In the genomic region with DNA sequence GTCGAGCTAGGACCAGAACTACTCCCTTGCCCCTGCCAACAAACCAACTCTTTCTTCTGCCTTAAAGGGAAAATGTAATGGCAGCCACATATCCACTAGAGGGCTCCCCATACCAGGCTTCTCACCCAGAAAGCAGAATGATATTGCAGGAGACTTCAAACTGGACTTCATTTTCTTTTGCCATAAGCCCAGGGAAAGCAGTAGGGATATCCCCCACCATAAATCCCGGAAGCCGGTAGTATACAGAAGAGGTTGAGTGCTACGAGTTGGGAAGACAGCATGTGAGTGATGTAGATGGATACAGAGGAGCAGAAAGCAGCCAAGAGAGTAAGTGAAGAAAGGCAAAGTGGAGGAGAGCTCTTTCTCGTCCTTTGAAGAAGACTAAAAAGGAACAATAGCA, we compare ENCODE assay signal across 8 cellular contexts. TPM values are rescaled to one million over a fixed set of nuclear protein-coding genes. Genes with fewer than 3 reads are reported as not detected.
DNase-seq lines count a peak whose midpoint lies in the region; ATAC-seq and TF ChIP-seq lines count a peak whose summit lies in the region.

No MANE protein-coding gene starts in this region.

- DNase-seq in GM10266 (ENCODE audit: extremely low spot score): peak; percentile 80
- DNase-seq in NCI-H1417 (lab: John Stamatoyannopoulos, UW): peak; percentile 57 to 83 (median 65)
- peak; percentile 82 for DNase-seq in SKM-1 treated with dmso at 0.1 percent for 144 hours (lab: John Stamatoyannopoulos, UW; ENCODE audit: unreplicated experiment)
- DNase-seq in amniotic epithelial cell (ENCODE audit: low read depth): peak; percentile 86
- DNase-seq in left cardiac atrium: peak; percentile 37
- DNase-seq in renal cortical epithelial cell (ENCODE audit: low read depth): peak; percentile 78

- intact Hi-C loops in left cardiac atrium (cut with DNase I): loop anchor here (1.0 to 10.0 kb wide), 4 partner anchors 156 to 258 kb away; no protein-coding TSS in a partner anchor

- ATAC-seq in left cardiac atrium (peak; percentile 88 to 91), GM21576 (IDR thresholded peaks at IDR 0.05; ENCODE audit: unreplicated experiment) (no peak), GM21423 (IDR thresholded peaks at IDR 0.05; ENCODE audit: unreplicated experiment) (no peak)

- TF ChIP-seq CTCF in GM10266 (IDR thresholded peaks at IDR 0.05; ENCODE audit: control insufficient read depth, insufficient read depth, low read depth, missing control alignments): peak; percentile 81

RNA-seq across cellular contexts. Expression of a gene that starts 12.1 kb away (rescaled TPM):
- total RNA-seq in left cardiac atrium (10 to 100 TPM in 1 of 2 donors, 1 to 10 TPM in 1; 9.3 to 15.8 TPM), renal cortical epithelial cell (0.40 TPM in 1 of 2 replicates, not detected in the other)

RNA-seq across cellular contexts. Expression of a gene that starts 27.0 kb away (rescaled TPM):
- 10 to 100 TPM; 22.0 to 32.1 TPM for total RNA-seq in left cardiac atrium
- not detected in 2 replicates for total RNA-seq in renal cortical epithelial cell

RNA-seq across cellular contexts. Expression of a gene that starts 57.7 kb away (rescaled TPM):
- 10 to 100 TPM; 11.3 to 16.6 TPM for total RNA-seq in left cardiac atrium
- total RNA-seq in renal cortical epithelial cell: 36.4 and 83.2 TPM in 2 replicates

Comparison
In these comparisons a context has a peak if more than half of its experiments do, and no peak if none do; other contexts are left out.
1. ATAC-seq: peak in left cardiac atrium (2 of 2); none in GM21576 (single experiment) and GM21423 (single experiment).
2. RNA of a gene that starts 27.0 kb away (total RNA-seq): 22.0 to 32.1 TPM in left cardiac atrium; not detected in renal cortical epithelial cell; every median in the first group is over 10 times any median in the second.
3. Peak in every context shown above with its lines, with median percentiles within 50 percentile points of each other: DNase-seq.